In genomic region chr3:152360966-152361365, GRCh38 we compare ENCODE assay signal across 23 cellular contexts.
A peak's percentile ranks its signal among the peaks of the same experiment; 100 is the strongest.
DNase-seq lines count a peak whose midpoint lies in the region; ATAC-seq and TF ChIP-seq lines count a peak whose summit lies in the region.
"Had no signal": no experiment of that assay in that cellular context is flagged by ENCODE, and none has a peak within 500 bp of the region (broad histone marks: within the 10 kb centered on the region; RNA-seq: fewer than 3 reads in every experiment).

No MANE protein-coding gene starts in this region.

- H3K36me3 ChIP-seq in IMR-90 (ENCODE audit: control insufficient read depth, insufficient read depth, low read length) (0 out of 2 replicates have a peak, but pooled peaks cover 2% of the 10 kb centered on the region), psoas muscle (ENCODE audit: insufficient read depth in 1 of 2, low read depth in 1 of 2) (no peaks in the 10 kb centered on the region), BE2C (no peaks in the 10 kb centered on the region)
- H3K36me3 ChIP-seq: Peyer's patch, vagina had no signal

- peaks cover 45% of the 10 kb centered on the region for H3K36me3 Mint-ChIP-seq in activated CD4-positive, alpha-beta T cell treated with anti-CD3 and anti-CD28 coated beads, Interleukin-2, amount 10 ng/mL, durations not matched to agents 24 days and 14 days (ENCODE audit: low read depth)
- H3K36me3 Mint-ChIP-seq in activated CD4-positive, alpha-beta T cell treated with anti-CD3 and anti-CD28 coated beads, Interleukin-2, amount 10 ng/mL, durations not matched to agents 7 days and 5 days (ENCODE audit: low read depth) = peaks cover 68% of the 10 kb centered on the region
- H3K36me3 Mint-ChIP-seq in dendritic cell treated with granulocyte-macrophage colony-stimulating factor and Interleukin-4, amounts not matched to agents 40 ng/mL and 50 ng/mL, for 4 days (ENCODE audit: low read depth) = peaks cover 66% of the 10 kb centered on the region
- no peaks in the 10 kb centered on the region for H3K36me3 Mint-ChIP-seq in nephron progenitor cell (ENCODE audit: low read depth)
- H3K36me3 Mint-ChIP-seq: mesothelial cell of epicardium had no signal

- TF ChIP-seq CTCF in IMR-90 (conservative IDR thresholded peaks at IDR 0.05; ENCODE audit: low read depth, low read length) (no peak), psoas muscle (IDR thresholded peaks at IDR 0.05) (no peak), BE2C (IDR thresholded peaks at IDR 0.05; ENCODE audit: low read depth, low read length) (no peak), nephron progenitor cell (IDR thresholded peaks at IDR 0.05) (no peak)

- DNase-seq in activated CD4-positive, alpha-beta T cell treated with anti-CD3 and anti-CD28 coated beads, Interleukin-2, amount 10 ng/mL, durations not matched to agents 24 days and 14 days = no peak
- no peak for DNase-seq in activated CD4-positive, alpha-beta T cell treated with anti-CD3 and anti-CD28 coated beads, Interleukin-2, amount 10 ng/mL, durations not matched to agents 7 days and 5 days
- DNase-seq in IMR-90 (no peak), psoas muscle (no peak), BE2C (no peak), nephron progenitor cell (no peak)
- no peak for DNase-seq in activated effector memory CD4-positive, alpha-beta T cell treated with anti-CD3 and anti-CD28 coated beads, Interleukin-2, amount 50 U/mL, for 16 hours
- DNase-seq: activated gamma-delta T cell treated with Interleukin-2 at 50 U/mL for 16 hours; endodermal cell; NCI-H1105; NCI-H2081 treated with DMSO at 0.1 percent for 48 hours; NCI-H510A; NK-92 treated with Interleukin-12 subunit alpha and Interleukin-12 subunit beta, amount 100 ng/mL, for 24 hours; Peyer's patch; stimulated activated CD4-positive, alpha-beta T cell treated with anti-CD3 and anti-CD28 coated beads, Interleukin-12 subunit alpha, Interleukin-12 subunit beta, amount 100 ng/mL, for 4 hours; testis had no signal

- CTCF ChIA-PET in activated CD4-positive, alpha-beta T cell treated with anti-CD3 and anti-CD28 coated beads, Interleukin-2, amount 10 ng/mL, durations not matched to agents 7 days and 5 days (lab: Charles Lee) = interaction anchor here (1.0 kb wide), 1 partner anchor 157 kb away, joined by 3 read pairs; no protein-coding TSS in a partner anchor
- CTCF ChIA-PET in IMR-90 (lab: Yijun Ruan, JAX) = interaction anchor here (0.8 kb wide), 1 partner anchor 38 kb away, joined by 4 read pairs; no protein-coding TSS in a partner anchor

- no peak overlapping the region for H3K56ac ChIP-seq in IMR-90 (ENCODE audit: extremely low read depth, insufficient read depth, low read length)

- in situ Hi-C loops in IMR-90 (cut with MboI; ENCODE audit: low sequenced_read_pairs) = no loop called here

- no peak overlapping the region for H3K4ac ChIP-seq in IMR-90 (ENCODE audit: low read depth, low read length)

- H4K8ac ChIP-seq in IMR-90 (ENCODE audit: low read depth in 2 of 2, low read length in 2 of 2) = no peak overlapping the region

- H2BK15ac ChIP-seq in IMR-90 (ENCODE audit: low read depth, low read length) = no peak overlapping the region

- no peak overlapping the region for H3K23ac ChIP-seq in IMR-90 (ENCODE audit: low read depth, low read length)

- POLR2A ChIA-PET in activated CD4-positive, alpha-beta T cell treated with anti-CD3 and anti-CD28 coated beads, Interleukin-2, amount 10 ng/mL, durations not matched to agents 7 days and 5 days (lab: Charles Lee) = no interaction called here
- POLR2A ChIA-PET in IMR-90 (lab: Charles Lee; ENCODE audit: unreplicated experiment) = no interaction called here

- H3K4me3 Mint-ChIP-seq in activated CD4-positive, alpha-beta T cell treated with anti-CD3 and anti-CD28 coated beads, Interleukin-2, amount 10 ng/mL, durations not matched to agents 24 days and 14 days = no peak overlapping the region
- no peak overlapping the region for H3K4me3 Mint-ChIP-seq in activated CD4-positive, alpha-beta T cell treated with anti-CD3 and anti-CD28 coated beads, Interleukin-2, amount 10 ng/mL, durations not matched to agents 7 days and 5 days
- H3K4me3 Mint-ChIP-seq in dendritic cell treated with granulocyte-macrophage colony-stimulating factor and Interleukin-4, amounts not matched to agents 40 ng/mL and 50 ng/mL, for 4 days = no peak overlapping the region
- H3K4me3 Mint-ChIP-seq in nephron progenitor cell = no peak overlapping the region
- H3K4me3 Mint-ChIP-seq: endodermal cell; mesothelial cell of epicardium; T-helper 1 cell treated with Interleukin-12 subunit alpha and Interleukin-12 subunit beta and Interleukin-4 antibody, amounts not matched to agents 30 μg/mL and 1 μg/mL, for 36 hours had no signal

- no peak overlapping the region for H2BK5ac ChIP-seq in IMR-90 (ENCODE audit: low read depth, low read length, poor library complexity, severe bottlenecking)

- BruUV-seq in IMR-90 (replicated peaks; lab: Mats Ljungman, UMichigan) = no TSS peak

- H2BK120ac ChIP-seq in IMR-90 (ENCODE audit: low read depth, low read length) = no peak overlapping the region

- ATAC-seq in IMR-90 (ENCODE audit: low read depth) = no peak
- no peak for ATAC-seq in psoas muscle
- ATAC-seq: left lobe of liver had no signal

- TF ChIP-seq RAD21 in IMR-90 (IDR thresholded peaks at IDR 0.05; ENCODE audit: low read length) = no peak

- H4K91ac ChIP-seq in IMR-90 (ENCODE audit: insufficient read depth, low read depth, low read length) = no peak overlapping the region

- H3K27ac ChIP-seq in IMR-90 (ENCODE audit: insufficient read depth, low read length) (no peak overlapping the region), psoas muscle (peak overlapping the region; percentile 82)
- H3K27ac ChIP-seq: BLaER1, Peyer's patch, SJSA1, testis, vagina had no signal

- no peak overlapping the region for H3K4me2 ChIP-seq in IMR-90 (ENCODE audit: low read depth, low read length)
- H3K4me2 ChIP-seq: BLaER1 had no signal

- no peak overlapping the region for H3K9ac ChIP-seq in IMR-90 (ENCODE audit: low read depth, low read length)
- H3K9ac ChIP-seq: BLaER1 had no signal

- H4K5ac ChIP-seq in IMR-90 (ENCODE audit: low read depth, low read length) = no peak overlapping the region

- H3K4me1 Mint-ChIP-seq in activated CD4-positive, alpha-beta T cell treated with anti-CD3 and anti-CD28 coated beads, Interleukin-2, amount 10 ng/mL, durations not matched to agents 24 days and 14 days = peaks cover 48% of the 10 kb centered on the region
- H3K4me1 Mint-ChIP-seq in activated CD4-positive, alpha-beta T cell treated with anti-CD3 and anti-CD28 coated beads, Interleukin-2, amount 10 ng/mL, durations not matched to agents 7 days and 5 days = peaks cover 50% of the 10 kb centered on the region
- H3K4me1 Mint-ChIP-seq in dendritic cell treated with granulocyte-macrophage colony-stimulating factor and Interleukin-4, amounts not matched to agents 40 ng/mL and 50 ng/mL, for 4 days (ENCODE audit: low read depth) = peaks cover 45% of the 10 kb centered on the region
- peaks cover 10% of the 10 kb centered on the region for H3K4me1 Mint-ChIP-seq in nephron progenitor cell

- no peak overlapping the region for H2AK9ac ChIP-seq in IMR-90 (replicated peaks; ENCODE audit: low read depth, low read length, poor library complexity)

- peaks cover 49% of the 10 kb centered on the region for H4K20me1 ChIP-seq in IMR-90 (ENCODE audit: insufficient read depth, low read length)

- peak overlapping the region; percentile 68 for H3K27ac Mint-ChIP-seq in activated CD4-positive, alpha-beta T cell treated with anti-CD3 and anti-CD28 coated beads, Interleukin-2, amount 10 ng/mL, durations not matched to agents 24 days and 14 days
- no peak overlapping the region for H3K27ac Mint-ChIP-seq in activated CD4-positive, alpha-beta T cell treated with anti-CD3 and anti-CD28 coated beads, Interleukin-2, amount 10 ng/mL, durations not matched to agents 7 days and 5 days
- peak overlapping the region; percentile 16 for H3K27ac Mint-ChIP-seq in dendritic cell treated with granulocyte-macrophage colony-stimulating factor and Interleukin-4, amounts not matched to agents 40 ng/mL and 50 ng/mL, for 4 days
- H3K27ac Mint-ChIP-seq in nephron progenitor cell = no peak overlapping the region
- H3K27ac Mint-ChIP-seq: endodermal cell; mesothelial cell of epicardium; T-helper 1 cell treated with Interleukin-12 subunit alpha and Interleukin-12 subunit beta and Interleukin-4 antibody, amounts not matched to agents 30 μg/mL and 1 μg/mL, for 36 hours had no signal

- H2AFZ ChIP-seq in IMR-90 (replicated peaks; ENCODE audit: low read length, poor library complexity) = no peak overlapping the region

- no peak overlapping the region for H2AK5ac ChIP-seq in IMR-90 (ENCODE audit: low read depth, low read length)

- dilution Hi-C loops in IMR-90 (cut with HindIII; ENCODE audit: low sequenced_read_pairs, unreplicated experiment) = no loop called here

- H3K27me3 ChIP-seq in IMR-90 (ENCODE audit: control insufficient read depth, insufficient read depth, low read length) (no peaks in the 10 kb centered on the region), psoas muscle (ENCODE audit: insufficient read depth in 3 of 3, low read length in 2 of 3) (no peaks in the 10 kb centered on the region), BE2C (no peaks in the 10 kb centered on the region)
- H3K27me3 ChIP-seq: BLaER1, Peyer's patch, SJSA1, testis, vagina had no signal

- H3K14ac ChIP-seq in IMR-90 (replicated peaks; ENCODE audit: low read depth, low read length) = 0 out of 2 replicates have a peak overlapping the region, but pooled peaks have one; percentile 31

- no peaks in the 10 kb centered on the region for H3K27me3 Mint-ChIP-seq in activated CD4-positive, alpha-beta T cell treated with anti-CD3 and anti-CD28 coated beads, Interleukin-2, amount 10 ng/mL, durations not matched to agents 24 days and 14 days
- H3K27me3 Mint-ChIP-seq in activated CD4-positive, alpha-beta T cell treated with anti-CD3 and anti-CD28 coated beads, Interleukin-2, amount 10 ng/mL, durations not matched to agents 7 days and 5 days = no peaks in the 10 kb centered on the region
- H3K27me3 Mint-ChIP-seq in dendritic cell treated with granulocyte-macrophage colony-stimulating factor and Interleukin-4, amounts not matched to agents 40 ng/mL and 50 ng/mL, for 4 days = no peaks in the 10 kb centered on the region
- H3K27me3 Mint-ChIP-seq in nephron progenitor cell (ENCODE audit: low read depth, poor library complexity) = no peaks in the 10 kb centered on the region

- H3K79me1 ChIP-seq in IMR-90 (ENCODE audit: low read depth in 1 of 2, low read length in 2 of 2) = peaks cover 12 to 60% of the 10 kb centered on the region in 2 experiments; a peak in 3 of 4 replicates

- no peak for TF ChIP-seq POLR2A in IMR-90 (IDR thresholded peaks at IDR 0.05; ENCODE audit: low read depth, low read length)

- WGBS in IMR-90 (ENCODE audit: extremely low coverage in 2 of 2, insufficient read length in 1 of 2), 2 experiments = no CpG with 5 or more reads among the region's 1 CpG
- 55 to 89% (median 62%) methylated on average over 1 of the region's 1 CpG for WGBS in psoas muscle, 3 donors

- H3K9me3 Mint-ChIP-seq in activated CD4-positive, alpha-beta T cell treated with anti-CD3 and anti-CD28 coated beads, Interleukin-2, amount 10 ng/mL, durations not matched to agents 24 days and 14 days = no peaks in the 10 kb centered on the region
- H3K9me3 Mint-ChIP-seq in activated CD4-positive, alpha-beta T cell treated with anti-CD3 and anti-CD28 coated beads, Interleukin-2, amount 10 ng/mL, durations not matched to agents 7 days and 5 days = no peaks in the 10 kb centered on the region
- H3K9me3 Mint-ChIP-seq in dendritic cell treated with granulocyte-macrophage colony-stimulating factor and Interleukin-4, amounts not matched to agents 40 ng/mL and 50 ng/mL, for 4 days = no peaks in the 10 kb centered on the region
- H3K9me3 Mint-ChIP-seq in nephron progenitor cell = no peaks in the 10 kb centered on the region
- H3K9me3 Mint-ChIP-seq: endodermal cell; mesothelial cell of epicardium; T-helper 1 cell treated with Interleukin-12 subunit alpha and Interleukin-12 subunit beta and Interleukin-4 antibody, amounts not matched to agents 30 μg/mL and 1 μg/mL, for 36 hours had no signal

- H2BK20ac ChIP-seq in IMR-90 (ENCODE audit: low read depth, low read length) = no peak overlapping the region

- H3K9me1 ChIP-seq in IMR-90 (ENCODE audit: insufficient read depth, low read length) = peaks cover 11% of the 10 kb centered on the region

- intact Hi-C loops in activated CD4-positive, alpha-beta T cell treated with anti-CD3 and anti-CD28 coated beads, Interleukin-2, amount 10 ng/mL, durations not matched to agents 24 days and 14 days (cut with micrococcal nuclease) = loop anchor here (2.0 kb wide), 1 partner anchor 22 kb away; no protein-coding TSS in a partner anchor
- intact Hi-C loops in IMR-90 (cut with micrococcal nuclease) = no loop called here
- intact Hi-C loops in dendritic cell treated with granulocyte-macrophage colony-stimulating factor and Interleukin-4, amounts not matched to agents 40 ng/mL and 50 ng/mL, for 4 days (cut with micrococcal nuclease) = no loop called here
- intact Hi-C loops in psoas muscle (cut with DNase I) = no loop called here

- H3K4me1 ChIP-seq in IMR-90 (ENCODE audit: control insufficient read depth, insufficient read depth, low read length) (peaks cover 11% of the 10 kb centered on the region; the same call in 1 of the 2 replicates), psoas muscle (peaks cover 96% of the 10 kb centered on the region), BE2C (peaks cover 25% of the 10 kb centered on the region; the same call in 1 of the 2 replicates)
- H3K4me1 ChIP-seq: BLaER1, testis had no signal

- no peaks in the 10 kb centered on the region for H3K9me3 ChIP-seq in IMR-90 (ENCODE audit: control insufficient read depth, insufficient read depth, low read length)
- H3K9me3 ChIP-seq in psoas muscle = no peaks in the 10 kb centered on the region
- H3K9me3 ChIP-seq in BE2C = no peaks in the 10 kb centered on the region
- H3K9me3 ChIP-seq: Peyer's patch, SJSA1, testis, vagina had no signal

- no peak overlapping the region for H3K18ac ChIP-seq in IMR-90 (ENCODE audit: low read depth, low read length)

- no peak overlapping the region for H3K4me3 ChIP-seq in IMR-90 (ENCODE audit: insufficient read depth, low read depth, low read length)
- no peak overlapping the region for H3K4me3 ChIP-seq in psoas muscle
- H3K4me3 ChIP-seq in BE2C (ENCODE audit: low read depth, low read length) = no peak overlapping the region
- H3K4me3 ChIP-seq: BLaER1, Peyer's patch, SJSA1, testis, vagina had no signal

Comparison
In these comparisons a context has a peak if more than half of its experiments do, and no peak if none do; other contexts are left out.
1. H3K27ac Mint-ChIP-seq: peak in activated CD4-positive, alpha-beta T cell treated with anti-CD3 and anti-CD28 coated beads, Interleukin-2, amount 10 ng/mL, durations not matched to agents 24 days and 14 days (single experiment) and dendritic cell treated with granulocyte-macrophage colony-stimulating factor and Interleukin-4, amounts not matched to agents 40 ng/mL and 50 ng/mL, for 4 days (single experiment); none in activated CD4-positive, alpha-beta T cell treated with anti-CD3 and anti-CD28 coated beads, Interleukin-2, amount 10 ng/mL, durations not matched to agents 7 days and 5 days (single experiment) and nephron progenitor cell (single experiment).